In genomic region chr1:40709100-40709801, GRCh38 we compare ENCODE assay signal across 8 cellular contexts. TPM values are rescaled to one million over a fixed set of nuclear protein-coding genes. Genes with fewer than 3 reads are reported as not detected.
DNase-seq lines count a peak whose midpoint lies in the region; ATAC-seq and TF ChIP-seq lines count a peak whose summit lies in the region.

No MANE protein-coding gene starts in this region.

- TF ChIP-seq CTCF in GM13977 (IDR thresholded peaks at IDR 0.05; ENCODE audit: extremely low read depth, insufficient read depth, missing control alignments) (no peak), astrocyte of the spinal cord (IDR thresholded peaks at IDR 0.05; ENCODE audit: low read depth, low read length) (no peak), hepatocyte (IDR thresholded peaks at IDR 0.05; ENCODE audit: poor library complexity) (no peak)

- H3K9me3 ChIP-seq in hepatocyte (ENCODE audit: low read depth) (no peaks in the 10 kb centered on the region), aorta (ENCODE audit: control insufficient read depth, low read length) (no peaks in the 10 kb centered on the region)

- peaks cover 21% of the 10 kb centered on the region for H3K36me3 Mint-ChIP-seq in T-helper 2 cell treated with Interferon-gamma antibody and Interleukin-4, amounts not matched to agents 5 μg/mL and 100 μg/mL, for 36 hours (ENCODE audit: low read depth)

- H2AFZ ChIP-seq in hepatocyte = no peak overlapping the region

- peaks cover 93% of the 10 kb centered on the region for H3K79me2 ChIP-seq in hepatocyte

- peak; percentile 94 for ATAC-seq in HG02798 (IDR thresholded peaks at IDR 0.05; ENCODE audit: poor library complexity, unreplicated experiment)
- ATAC-seq in aorta (ENCODE audit: low FRiP score) = peak; percentile 93

- peak overlapping the region; percentile 76 for H3K4me3 ChIP-seq in astrocyte of the spinal cord (ENCODE audit: low read depth, low read length)
- peak overlapping the region; percentile 21 for H3K4me3 ChIP-seq in hepatocyte
- H3K4me3 ChIP-seq in aorta (ENCODE audit: low read length in 2 of 2) = peak overlapping the region; percentile 82 to 96

- H3K4me3 Mint-ChIP-seq in T-helper 2 cell treated with Interferon-gamma antibody and Interleukin-4, amounts not matched to agents 5 μg/mL and 100 μg/mL, for 36 hours = peak overlapping the region; percentile 90

- H3K9me2 ChIP-seq in hepatocyte (replicated peaks; ENCODE audit: insufficient read depth) = no peaks in the 10 kb centered on the region

- in situ Hi-C loops in GM13977 (cut with MboI; ENCODE audit: low pct_unique_long_range_greater_than_20kb, low sequenced_read_pairs, unreplicated experiment) (no loop called here), astrocyte of the spinal cord (cut with HindIII; ENCODE audit: low sequenced_read_pairs) (no loop called here)

- H3K4me1 ChIP-seq in hepatocyte (ENCODE audit: insufficient read depth) = peaks cover 20% of the 10 kb centered on the region
- H3K4me1 ChIP-seq in aorta (ENCODE audit: control insufficient read depth in 1 of 2, insufficient read depth in 2 of 2, low read length in 2 of 2) = peaks cover 3 to 7% of the 10 kb centered on the region in 2 donors

- WGBS in hepatocyte (ENCODE audit: low lambda C conversion rate, missing lambda C conversion rate) = 0% methylated on average over 10 of the region's 10 CpGs
- WGBS in aorta, 2 donors = 0 to 1% methylated on average over 10 of the region's 10 CpGs

- H3K27me3 Mint-ChIP-seq in T-helper 2 cell treated with Interferon-gamma antibody and Interleukin-4, amounts not matched to agents 5 μg/mL and 100 μg/mL, for 36 hours (ENCODE audit: low read depth) = no peaks in the 10 kb centered on the region

- H3K4me1 Mint-ChIP-seq in T-helper 2 cell treated with Interferon-gamma antibody and Interleukin-4, amounts not matched to agents 5 μg/mL and 100 μg/mL, for 36 hours (ENCODE audit: low read depth) = peaks cover 46% of the 10 kb centered on the region

- H3K9me3 Mint-ChIP-seq in T-helper 2 cell treated with Interferon-gamma antibody and Interleukin-4, amounts not matched to agents 5 μg/mL and 100 μg/mL, for 36 hours = no peaks in the 10 kb centered on the region

- peak overlapping the region; percentile 54 for H3K27ac ChIP-seq in hepatocyte
- H3K27ac ChIP-seq in aorta (ENCODE audit: low read depth in 1 of 2, low read length in 2 of 2) = peak overlapping the region; percentile 67 to 83

- peak overlapping the region; percentile 91 for H3K27ac Mint-ChIP-seq in T-helper 2 cell treated with Interferon-gamma antibody and Interleukin-4, amounts not matched to agents 5 μg/mL and 100 μg/mL, for 36 hours

- peak; percentile 78 for DNase-seq in GM13977 (ENCODE audit: low spot score)
- peak; percentile 88 for DNase-seq in NCI-H146 (lab: John Stamatoyannopoulos, UW)
- peak; percentile 79 for DNase-seq in T-helper 2 cell treated with Interferon-gamma antibody and Interleukin-4, amounts not matched to agents 5 μg/mL and 100 μg/mL, for 36 hours (ENCODE audit: low spot score)
- peak; percentile 98 for DNase-seq in astrocyte of the spinal cord (ENCODE audit: low read depth, low spot score)
- peak; percentile 93 for DNase-seq in hepatocyte (ENCODE audit: low spot score)
- peak; percentile 99 for DNase-seq in renal cortical epithelial cell (ENCODE audit: low read depth)
- DNase-seq in aorta = peak in 1 of 2 donors; percentile 77

- intact Hi-C loops in aorta (cut with DNase I) = loop anchor here in 1 of 2 donors (10.0 kb wide), 1 partner anchor 56 kb away; no protein-coding TSS in a partner anchor

- no peaks in the 10 kb centered on the region for H3K36me3 ChIP-seq in hepatocyte (replicated peaks; ENCODE audit: insufficient read depth, low read depth)
- no peaks in the 10 kb centered on the region for H3K36me3 ChIP-seq in aorta (ENCODE audit: control insufficient read depth in 1 of 2, insufficient read depth in 2 of 2, low read length in 1 of 2)

- H3K4me2 ChIP-seq in hepatocyte = peak overlapping the region; percentile 82

- H3K27me3 ChIP-seq in hepatocyte = no peaks in the 10 kb centered on the region
- no peaks in the 10 kb centered on the region for H3K27me3 ChIP-seq in aorta (ENCODE audit: control insufficient read depth in 1 of 2, insufficient read depth in 2 of 2, low read length in 1 of 2)

- H4K20me1 ChIP-seq in hepatocyte (ENCODE audit: insufficient read depth, poor library complexity, severe bottlenecking) = peaks cover 2% of the 10 kb centered on the region

RNA-seq across cellular contexts. Expression of gene NFYC, which starts 17.7 kb away (rescaled TPM):
- total RNA-seq in hepatocyte (38.6 and 44.1 TPM in 2 replicates), renal cortical epithelial cell (18.6 and 40.4 TPM in 2 replicates), aorta (10 to 100 TPM; 39.1 to 56.4 TPM)
- polyA plus RNA-seq in hepatocyte (52.5 and 54.8 TPM in 2 replicates), aorta (10 to 100 TPM; 21.3 to 36.2 TPM)

RNA-seq across cellular contexts. Expression of gene RIMS3, which starts 43.8 kb away (rescaled TPM):
- total RNA-seq in hepatocyte (1.0 and 1.6 TPM in 2 replicates), renal cortical epithelial cell (6.7 and 12.5 TPM in 2 replicates), aorta (10 to 100 TPM; 16.7 to 18.3 TPM)
- polyA plus RNA-seq in hepatocyte (0.32 and 1.4 TPM in 2 replicates), aorta (1 to 10 TPM; 4.9 to 6.2 TPM)

Comparison
In these comparisons a context has a peak if more than half of its experiments do, and no peak if none do; other contexts are left out.
1. H3K4me3 ChIP-seq: peak in every context shown above with its lines; median percentile 89 in aorta; 76 in astrocyte of the spinal cord; 21 in hepatocyte.